ENCODE assay signal across 14 cellular contexts in genomic region chr18:76209597-76209996, GRCh38.
DNase-seq lines count a peak whose midpoint lies in the region; ATAC-seq and TF ChIP-seq lines count a peak whose summit lies in the region.
"Had no signal": no experiment of that assay in that cellular context is flagged by ENCODE, and none has a peak within 500 bp of the region (broad histone marks: within the 10 kb centered on the region; RNA-seq: fewer than 3 reads in every experiment).

No MANE protein-coding gene starts in this region.

- H3K27me3 ChIP-seq in mammary epithelial cell (ENCODE audit: insufficient read depth, low read length) (no peaks in the 10 kb centered on the region), skeletal muscle satellite cell (ENCODE audit: control insufficient read depth, insufficient read depth, low read length) (peaks cover 4% of the 10 kb centered on the region)
- H3K27me3 ChIP-seq: colonic mucosa had no signal

- no peak overlapping the region for H3K9ac ChIP-seq in mammary epithelial cell (ENCODE audit: insufficient read depth, low read length)
- no peak overlapping the region for H3K9ac ChIP-seq in skeletal muscle satellite cell (ENCODE audit: low read depth, low read length)

- H3K4me2 ChIP-seq in mammary epithelial cell (ENCODE audit: insufficient read depth, low read depth, low read length) (peak overlapping the region; percentile 43), skeletal muscle satellite cell (ENCODE audit: low read length) (peak overlapping the region; percentile 60)

- no peak for ATAC-seq in GM21723 (IDR thresholded peaks at IDR 0.05; ENCODE audit: unreplicated experiment)

- H3K4me1 ChIP-seq in mammary epithelial cell (ENCODE audit: insufficient read depth, low read length) = peaks cover 14% of the 10 kb centered on the region
- peaks cover 6% of the 10 kb centered on the region for H3K4me1 ChIP-seq in skeletal muscle satellite cell (ENCODE audit: control insufficient read depth, insufficient read depth, low read length)
- H3K4me1 ChIP-seq: colonic mucosa had no signal

- H3K36me3 ChIP-seq in mammary epithelial cell (ENCODE audit: insufficient read depth, low read length) = no peaks in the 10 kb centered on the region
- H3K36me3 ChIP-seq in skeletal muscle satellite cell (ENCODE audit: insufficient read depth, low read length) = no peaks in the 10 kb centered on the region
- H3K36me3 ChIP-seq: colonic mucosa had no signal

- H3K9me3 ChIP-seq in mammary epithelial cell (replicated peaks; ENCODE audit: insufficient read depth, low read length) = no peaks in the 10 kb centered on the region
- H3K9me3 ChIP-seq in skeletal muscle satellite cell (replicated peaks; ENCODE audit: low read length) = no peaks in the 10 kb centered on the region
- H3K9me3 ChIP-seq: colonic mucosa had no signal

- no peaks in the 10 kb centered on the region for H4K20me1 ChIP-seq in mammary epithelial cell (ENCODE audit: insufficient read depth, low read length)

- in situ Hi-C loops in mammary epithelial cell (cut with MboI; ENCODE audit: low sequenced_read_pairs in 2 of 2) = no loop called here

- peak; percentile 17 for DNase-seq in activated CD4-positive, alpha-beta T cell treated with anti-CD3 and anti-CD28 coated beads for 48 hours
- DNase-seq in activated CD4-positive, alpha-beta T cell treated with anti-CD3 and anti-CD28 coated beads for 4 hours = no peak
- DNase-seq in Jurkat, Clone E6-1 (ENCODE audit: low read depth, low spot score) = peak; percentile 21
- DNase-seq in mammary epithelial cell (peak; percentile 90), cerebellum (ENCODE audit: low spot score) (no peak)
- DNase-seq in activated CD4-positive, CD25-positive, alpha-beta regulatory T cell treated with anti-CD3 and anti-CD28 coated beads, Interleukin-2, amount 50 U/mL, for 72 hours = no peak
- DNase-seq: activated naive CD4-positive, alpha-beta T cell treated with anti-CD3 and anti-CD28 coated beads, Interleukin-2, amount 50 U/mL, for 16 hours; colonic mucosa; occipital lobe; PC-9; stimulated activated CD4-positive, alpha-beta T cell treated with anti-CD3 and anti-CD28 coated beads, Interleukin-12 subunit alpha, Interleukin-12 subunit beta, amount 100 ng/mL, for 4 hours; T-helper 2 cell had no signal

- H3K79me2 ChIP-seq in mammary epithelial cell (ENCODE audit: insufficient read depth, low read length) = no peaks in the 10 kb centered on the region

- peak overlapping the region; percentile 53 for H3K27ac ChIP-seq in mammary epithelial cell (ENCODE audit: insufficient read depth, low read depth, low read length)
- H3K27ac ChIP-seq: colonic mucosa, PC-9 had no signal

- 25% methylated on average over 7 of the region's 7 CpGs for WGBS in mammary epithelial cell (ENCODE audit: low coverage, missing lambda C conversion rate)

- no peak for TF ChIP-seq CTCF in mammary epithelial cell (conservative IDR thresholded peaks at IDR 0.05 in 1 of 2, IDR thresholded peaks at IDR 0.05 in 1 of 2; ENCODE audit: extremely low read depth in 1 of 2, insufficient read depth in 1 of 2, low read depth in 1 of 2, low read length in 2 of 2)

- BruUV-seq in mammary epithelial cell (replicated peaks; lab: Mats Ljungman, UMichigan) = TSS peak; percentile 37

- CTCF ChIA-PET in mammary epithelial cell (lab: Charles Lee; ENCODE audit: low non-redundant PET) = no interaction called here

- peak overlapping the region; percentile 69 for H2AFZ ChIP-seq in mammary epithelial cell (ENCODE audit: low read depth, low read length)
- H2AFZ ChIP-seq: PC-9 had no signal

- intact Hi-C loops in mammary epithelial cell (cut with micrococcal nuclease) = loop anchor here (10.0 kb wide), 1 partner anchor 75 kb away; no protein-coding TSS in a partner anchor

- dilution Hi-C loops in mammary epithelial cell (cut with HindIII; ENCODE audit: low sequenced_read_pairs) = no loop called here

- H3K4me3 ChIP-seq in Jurkat, Clone E6-1 (ENCODE audit: low read length) = no peak overlapping the region
- H3K4me3 ChIP-seq in mammary epithelial cell (replicated peaks in 1 of 3; ENCODE audit: insufficient read depth in 1 of 3, low read depth in 2 of 3, low read length in 3 of 3) = no peak overlapping the region
- H3K4me3 ChIP-seq in skeletal muscle satellite cell (ENCODE audit: low read length) = no peak overlapping the region
- H3K4me3 ChIP-seq: colonic mucosa, PC-9 had no signal

Comparison
In these comparisons a context has a peak if more than half of its experiments do, and no peak if none do; other contexts are left out.
1. DNase-seq: peak in activated CD4-positive, alpha-beta T cell treated with anti-CD3 and anti-CD28 coated beads for 48 hours (single experiment), Jurkat, Clone E6-1 (single experiment) and mammary epithelial cell (single experiment); none in activated CD4-positive, alpha-beta T cell treated with anti-CD3 and anti-CD28 coated beads for 4 hours (0 of 2), cerebellum (single experiment) and activated CD4-positive, CD25-positive, alpha-beta regulatory T cell treated with anti-CD3 and anti-CD28 coated beads, Interleukin-2, amount 50 U/mL, for 72 hours (single experiment).